In the genomic region with DNA sequence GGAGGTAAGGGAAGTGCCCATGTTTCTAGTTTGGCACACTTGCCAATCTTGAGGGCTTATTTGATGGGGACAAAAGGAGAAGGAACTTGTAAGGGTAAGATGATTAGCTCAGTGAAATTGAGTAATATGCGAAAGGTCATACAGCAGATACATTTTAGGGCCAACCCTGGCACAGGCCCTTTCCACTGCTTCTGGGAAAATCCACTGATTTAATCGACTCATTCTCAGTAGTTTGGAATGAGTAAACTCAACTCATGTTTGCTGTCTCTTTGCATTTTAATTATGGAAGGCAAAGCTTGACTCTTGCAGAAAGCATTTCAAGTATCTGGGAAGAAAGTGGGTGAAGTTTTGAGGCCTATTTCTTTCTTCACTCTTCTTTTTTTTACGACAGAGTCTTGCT, we compare ENCODE assay signal across 1 cellular context.
TF ChIP-seq lines count a peak whose summit lies in the region.

No MANE protein-coding gene starts in this region.

TF ChIP-seq in IMR-90, 13 proteins besides CTCF, POLR2A, EP300 and RAD21 (continued from another document):
- TF ChIP-seq FOS (IDR thresholded peaks at IDR 0.05; ENCODE audit: low read depth, low read length) (peak; percentile 60; the same call in 1 of the 2 replicates), CHD1 (IDR thresholded peaks at IDR 0.05; ENCODE audit: low read depth, low read length) (no peak), BHLHE40 (IDR thresholded peaks at IDR 0.05; ENCODE audit: low read depth, low read length) (0 out of 2 replicates have a peak, but pooled peaks have one; percentile 21), RCOR1 (IDR thresholded peaks at IDR 0.05; ENCODE audit: insufficient replicate concordance, low read length) (no peak), MAFK (IDR thresholded peaks at IDR 0.05; ENCODE audit: low read depth, low read length) (no peak), MAZ (IDR thresholded peaks at IDR 0.05; ENCODE audit: borderline replicate concordance, low read depth, low read length) (no peak)
- TF ChIP-seq, protein P1, sequence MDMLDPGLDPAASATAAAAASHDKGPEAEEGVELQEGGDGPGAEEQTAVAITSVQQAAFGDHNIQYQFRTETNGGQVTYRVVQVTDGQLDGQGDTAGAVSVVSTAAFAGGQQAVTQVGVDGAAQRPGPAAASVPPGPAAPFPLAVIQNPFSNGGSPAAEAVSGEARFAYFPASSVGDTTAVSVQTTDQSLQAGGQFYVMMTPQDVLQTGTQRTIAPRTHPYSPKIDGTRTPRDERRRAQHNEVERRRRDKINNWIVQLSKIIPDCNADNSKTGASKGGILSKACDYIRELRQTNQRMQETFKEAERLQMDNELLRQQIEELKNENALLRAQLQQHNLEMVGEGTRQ (IDR thresholded peaks at IDR 0.05; ENCODE audit: low read depth, low read length) = no peak
